In the genomic region with DNA sequence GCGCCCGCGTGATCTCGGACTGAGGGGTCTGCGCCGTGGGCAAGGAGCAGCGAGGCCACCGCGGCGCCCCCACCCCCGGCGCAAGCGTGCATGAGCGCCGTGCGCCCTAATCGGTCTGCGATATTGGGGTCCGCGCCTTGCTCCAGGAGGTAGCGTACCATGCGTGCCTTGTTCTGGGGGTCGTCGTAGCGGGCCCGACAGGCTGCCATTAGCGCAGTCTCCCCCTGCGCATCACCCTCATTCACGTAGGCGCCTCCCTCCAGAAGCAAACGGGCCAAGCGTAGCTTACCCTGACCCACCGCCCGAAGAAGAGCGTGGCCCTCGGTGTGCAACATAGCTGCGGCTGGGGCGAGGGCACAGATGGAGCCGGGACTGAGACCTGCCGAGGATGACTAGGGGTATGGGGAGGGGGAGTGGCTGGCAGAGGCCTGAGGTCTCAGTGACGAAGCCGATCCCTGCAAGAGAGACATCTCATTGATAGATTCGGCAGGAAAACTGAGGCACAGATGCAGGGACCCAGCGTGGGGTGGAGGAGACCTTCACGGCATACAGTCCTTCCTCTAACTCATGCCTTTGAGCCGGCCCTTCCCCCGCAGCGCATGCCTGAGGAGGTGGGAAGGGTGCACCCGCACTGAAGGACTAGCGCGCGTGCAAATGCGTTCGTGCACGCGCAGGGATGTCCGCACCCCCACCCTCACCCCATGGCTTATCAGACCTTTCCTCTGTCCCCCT, we compare ENCODE assay signal across 8 cellular contexts.
DNase-seq lines count a peak whose midpoint lies in the region; ATAC-seq lines count a peak whose summit lies in the region.

No MANE protein-coding gene starts in this region.

- in situ Hi-C loops in T47D (cut with HindIII; ENCODE audit: low pct_unique_long_range_greater_than_20kb, low sequenced_read_pairs) = no loop called here

- DNase-seq in NCI-H524 (lab: John Stamatoyannopoulos, UW) (peak; percentile 25 to 31), NCI-H524 treated with DMSO at 0.1 percent for 48 hours (lab: John Stamatoyannopoulos, UW) (no peak), T follicular helper cell (ENCODE audit: low read depth) (peak; percentile 21), T47D (ENCODE audit: low read depth in 1 of 2, low spot score in 1 of 2) (peak; percentile 34 to 68), left kidney (ENCODE audit: low read depth, low spot score) (peak; percentile 71), putamen (ENCODE audit: low spot score) (no peak)
- DNase-seq in stimulated activated CD4-positive, alpha-beta T cell treated with anti-CD3 and anti-CD28 coated beads, Interleukin-4, amount 100 ng/mL, for 4 hours = peak; percentile 47 to 59

- no peak for ATAC-seq in GM18502 (IDR thresholded peaks at IDR 0.05; ENCODE audit: poor library complexity, unreplicated experiment)

Comparison
In these comparisons a context has a peak if more than half of its experiments do, and no peak if none do; other contexts are left out.
1. DNase-seq: peak in NCI-H524 (2 of 2), T follicular helper cell (single experiment), T47D (2 of 2), left kidney (single experiment) and stimulated activated CD4-positive, alpha-beta T cell treated with anti-CD3 and anti-CD28 coated beads, Interleukin-4, amount 100 ng/mL, for 4 hours (2 of 2); none in NCI-H524 treated with DMSO at 0.1 percent for 48 hours (single experiment) and putamen (single experiment).